20 cellular contexts compared by ENCODE assay signal in genomic region chr2:41827354-41827971, GRCh38.
"Had no signal": no experiment of that assay in that cellular context is flagged by ENCODE, and none has a peak within 500 bp of the region (broad histone marks: within the 10 kb centered on the region; RNA-seq: fewer than 3 reads in every experiment).

No MANE protein-coding gene starts in this region.

- H3K27me3 ChIP-seq: ascending aorta had no signal

- FAIRE-seq: colon, frontal cortex, islet of Langerhans, small intestine had no signal

- ATAC-seq: activated naive CD4-positive, alpha-beta T cell treated with anti-CD3 and anti-CD28 coated beads, Interleukin-2, amount 50 U/mL, for 72 hours; activated T-helper 17 cell treated with anti-CD3 and anti-CD28 coated beads, Interleukin-2, amount 50 U/mL, for 72 hours; effector memory CD8-positive, alpha-beta T cell; sciatic nerve; stimulated activated memory B cell treated with anti-CD40 and anti-IgM and Interleukin-4, amounts not matched to agents 10 μg/mL and 1 μg/mL and 100 μg/mL, for 72 hours had no signal

- H3K36me3 ChIP-seq: ascending aorta, esophagus muscularis mucosa, stomach, suprapubic skin had no signal

- H3K4me1 ChIP-seq: ascending aorta, esophagus muscularis mucosa, stomach, suprapubic skin had no signal

- H3K27ac ChIP-seq: ascending aorta, esophagus muscularis mucosa, stomach, suprapubic skin had no signal

- DNase-seq: activated T-cell treated with anti-CD3 and anti-CD28 coated beads, Interleukin-2, amount 50 U/mL, for 24 hours; effector memory CD8-positive, alpha-beta T cell; head of caudate nucleus; naive B cell; nucleus accumbens; posterior cingulate gyrus; stimulated activated CD4-positive, alpha-beta T cell treated with anti-CD3 and anti-CD28 coated beads, Interleukin-2, amount 100 ng/mL, for 24 hours; stomach; T-helper 1 cell had no signal

- H3K9me3 ChIP-seq: ascending aorta, esophagus muscularis mucosa, stomach, suprapubic skin had no signal

- H3K4me3 ChIP-seq: ascending aorta, esophagus muscularis mucosa, stomach, suprapubic skin had no signal
